1 cellular context compared by ENCODE assay signal in the genomic region with DNA sequence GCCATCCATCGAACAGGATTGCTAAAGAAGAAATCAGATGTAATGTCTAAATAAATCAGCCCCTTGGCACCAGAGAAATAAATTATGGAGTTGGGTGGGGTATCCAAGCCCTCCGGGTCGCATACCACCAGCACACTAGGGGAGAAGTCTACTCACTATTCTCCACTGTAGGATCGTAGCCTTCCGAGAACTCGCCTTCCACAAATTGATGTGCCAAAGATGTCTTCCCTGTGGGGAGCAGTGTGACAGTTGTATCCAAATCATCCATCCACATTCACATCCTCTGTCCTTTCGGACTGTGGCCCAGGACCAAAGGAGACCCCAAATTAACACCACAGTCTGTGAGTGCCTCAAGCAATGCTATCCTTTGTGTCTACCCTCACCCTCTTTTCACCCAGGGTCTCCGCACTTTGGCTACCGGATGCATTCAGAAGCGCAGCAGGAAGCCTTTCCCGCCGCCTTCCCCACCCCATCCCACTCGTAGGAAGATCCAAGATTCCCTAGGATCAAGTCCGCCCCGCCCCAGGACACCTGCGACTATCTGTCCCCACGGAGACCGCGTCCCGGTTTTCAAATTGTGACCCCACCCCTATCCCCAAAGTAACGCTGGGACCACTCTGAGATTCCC.
TF ChIP-seq lines count a peak whose summit lies in the region.

No MANE protein-coding gene starts in this region.

TF ChIP-seq in SK-N-SH, 30 proteins besides CTCF, POLR2A, EP300 and RAD21:
- TF ChIP-seq RXRA (IDR thresholded peaks at IDR 0.05; ENCODE audit: borderline replicate concordance, low read depth) (no peak), MEF2A (IDR thresholded peaks at IDR 0.05; ENCODE audit: borderline replicate concordance, low read depth) (no peak), TEAD4 (IDR thresholded peaks at IDR 0.05; ENCODE audit: borderline replicate concordance, insufficient read depth) (no peak), FOXJ3 (CRISPR knock-in tag; IDR thresholded peaks at IDR 0.05) (no peak)
